23 cellular contexts compared by ENCODE assay signal in the genomic region with DNA sequence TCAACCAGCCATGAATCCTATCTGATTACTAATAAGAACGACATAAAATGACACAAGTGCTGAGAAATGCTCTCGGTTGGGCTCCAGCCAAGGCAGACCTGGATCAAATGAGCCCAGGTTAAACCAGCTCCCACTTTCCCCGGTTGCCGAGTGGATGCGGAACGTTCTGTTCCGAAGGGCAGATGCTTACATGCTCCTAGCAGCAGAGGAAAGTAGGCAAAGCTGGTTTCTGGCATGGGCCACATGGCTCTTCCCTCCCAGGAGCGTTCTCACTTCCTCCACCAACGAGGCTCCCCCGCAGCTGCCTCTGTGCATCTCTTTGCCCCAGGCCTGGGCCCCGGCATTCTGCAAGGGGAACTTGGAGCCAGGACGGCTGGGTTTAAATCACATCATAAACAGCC.
DNase-seq lines count a peak whose midpoint lies in the region; ATAC-seq and TF ChIP-seq lines count a peak whose summit lies in the region.
"Had no signal": no experiment of that assay in that cellular context is flagged by ENCODE, and none has a peak within 500 bp of the region (broad histone marks: within the 10 kb centered on the region; RNA-seq: fewer than 3 reads in every experiment).

No MANE protein-coding gene starts in this region.

- POLR2A ChIA-PET in PC-3 (lab: Charles Lee; ENCODE audit: unreplicated experiment): no interaction called here

- intact Hi-C loops in PC-3 (cut with micrococcal nuclease) (no loop called here), esophagus muscularis mucosa (cut with DNase I) (no loop called here), tibial artery (cut with DNase I; ENCODE audit: low total_unique reads) (no loop called here), sciatic nerve (cut with DNase I) (no loop called here)

- WGBS in esophagus muscularis mucosa: 74% methylated on average over 12 of the region's 12 CpGs

- no peaks in the 10 kb centered on the region for H3K79me2 ChIP-seq in PC-3 (ENCODE audit: low read length)

- no peak for TF ChIP-seq POLR2A in esophagus muscularis mucosa (IDR thresholded peaks at IDR 0.05; ENCODE audit: low read depth)

- peak; percentile 78 for DNase-seq in Ammon's horn (ENCODE audit: low spot score)
- peak; percentile 74 for DNase-seq in PC-3
- peak; percentile 77 for DNase-seq in esophagus muscularis mucosa (ENCODE audit: extremely low spot score)
- DNase-seq in midbrain (lab: John Stamatoyannopoulos, UW): peak; percentile 6
- no peak for DNase-seq in tibial artery
- no peak for DNase-seq in NCI-H1092 (lab: John Stamatoyannopoulos, UW)
- no peak for DNase-seq in cortex of kidney (lab: John Stamatoyannopoulos, UW)
- DNase-seq in sciatic nerve (ENCODE audit: low spot score): no peak
- DNase-seq: activated B cell treated with CpG ODN at 0.5 μM for 24 hours; activated CD8-positive, alpha-beta memory T cell treated with anti-CD3 and anti-CD28 coated beads, Interleukin-2, amount 50 U/mL, for 4 hours; activated naive CD8-positive, alpha-beta T cell treated with anti-CD3 and anti-CD28 coated beads for 36 hours; DND-41; heart left ventricle; Kasumi-1; NCI-H1092 treated with DMSO at 0.1 percent for 48 hours; NCI-H187 treated with DMSO at 0.1 percent for 48 hours; NCI-H69 had no signal

- H3K9me3 ChIP-seq in PC-3 (ENCODE audit: low read length): 0 out of 2 replicates have a peak, but pooled peaks cover 5% of the 10 kb centered on the region
- peaks cover 0 to 15% (median 9%) of the 10 kb centered on the region in 4 donors for H3K9me3 ChIP-seq in esophagus muscularis mucosa
- peaks cover 0 to 8% (median 3%) of the 10 kb centered on the region in 3 donors for H3K9me3 ChIP-seq in tibial artery
- H3K9me3 ChIP-seq: ascending aorta, HAP-1 had no signal

- no peak overlapping the region for H3K27ac ChIP-seq in PC-3 (ENCODE audit: low read length)
- H3K27ac ChIP-seq in esophagus muscularis mucosa (replicated peaks in 1 of 4): no peak overlapping the region
- no peak overlapping the region for H3K27ac ChIP-seq in tibial artery
- H3K27ac ChIP-seq: A549, ascending aorta, dorsolateral prefrontal cortex, heart left ventricle had no signal

- no peak for TF ChIP-seq EP300 in esophagus muscularis mucosa (IDR thresholded peaks at IDR 0.05)

- no TSS peak for BruUV-seq in PC-3 (replicated peaks; lab: Mats Ljungman, UMichigan)

- H3K9ac ChIP-seq in PC-3 (ENCODE audit: low read length): no peak overlapping the region

- H3K4me1 ChIP-seq in PC-3 (ENCODE audit: insufficient read depth, low read length) (peaks cover 28% of the 10 kb centered on the region), esophagus muscularis mucosa (no peaks in the 10 kb centered on the region), tibial artery (peaks cover 0 to 14% (median 10%) of the 10 kb centered on the region in 4 donors)
- H3K4me1 ChIP-seq: HAP-1, heart left ventricle had no signal

- no peak overlapping the region for H2AFZ ChIP-seq in PC-3 (ENCODE audit: low read length)

- H3K9me2 ChIP-seq in PC-3 (replicated peaks; ENCODE audit: low read length): no peaks in the 10 kb centered on the region

- ATAC-seq in PC-3: no peak
- ATAC-seq in sciatic nerve: no peak
- ATAC-seq: A549, heart left ventricle, HepG2, Right ventricle myocardium inferior had no signal

- no peak for TF ChIP-seq CTCF in PC-3 (conservative IDR thresholded peaks at IDR 0.05; ENCODE audit: low read depth, low read length)
- TF ChIP-seq CTCF in esophagus muscularis mucosa (IDR thresholded peaks at IDR 0.05): no peak
- no peak for TF ChIP-seq CTCF in tibial artery (IDR thresholded peaks at IDR 0.05)

- H3K4me3 ChIP-seq in PC-3 (ENCODE audit: low read length) (no peak overlapping the region), esophagus muscularis mucosa (no peak overlapping the region), tibial artery (no peak overlapping the region)
- H3K4me3 ChIP-seq: A549, ascending aorta, dorsolateral prefrontal cortex, HAP-1, heart left ventricle had no signal

- no peaks in the 10 kb centered on the region for H4K20me1 ChIP-seq in PC-3 (ENCODE audit: low read length)

- H3K4me2 ChIP-seq in PC-3 (ENCODE audit: low read length): 0 out of 2 replicates have a peak overlapping the region, but pooled peaks have one; percentile 12
- H3K4me2 ChIP-seq: A549 had no signal

- no peaks in the 10 kb centered on the region for H3K27me3 ChIP-seq in PC-3 (ENCODE audit: low read length)
- H3K27me3 ChIP-seq in esophagus muscularis mucosa: no peaks in the 10 kb centered on the region
- no peaks in the 10 kb centered on the region for H3K27me3 ChIP-seq in tibial artery
- H3K27me3 ChIP-seq: ascending aorta, heart left ventricle had no signal

- H3K36me3 ChIP-seq in PC-3 (ENCODE audit: low read depth, low read length) (no peaks in the 10 kb centered on the region), esophagus muscularis mucosa (no peaks in the 10 kb centered on the region), tibial artery (no peaks in the 10 kb centered on the region)
- H3K36me3 ChIP-seq: ascending aorta, HAP-1, heart left ventricle had no signal

- no peaks in the 10 kb centered on the region for H3F3A ChIP-seq in PC-3 (ENCODE audit: low read length, unreplicated experiment)

- CTCF ChIA-PET in PC-3 (lab: Charles Lee): no interaction called here

Comparison
In these comparisons a context has a peak if more than half of its experiments do, and no peak if none do; other contexts are left out.
1. DNase-seq: peak in Ammon's horn (single experiment), PC-3 (single experiment), esophagus muscularis mucosa (single experiment) and midbrain (single experiment); none in tibial artery (0 of 2), NCI-H1092 (single experiment), cortex of kidney (single experiment) and sciatic nerve (single experiment).